In genomic region chr18:59549797-59550516, GRCh38 we compare ENCODE assay signal across 21 cellular contexts.
A peak's percentile ranks its signal among the peaks of the same experiment; 100 is the strongest.
DNase-seq lines count a peak whose midpoint lies in the region; ATAC-seq and TF ChIP-seq lines count a peak whose summit lies in the region.
"Had no signal": no experiment of that assay in that cellular context is flagged by ENCODE, and none has a peak within 500 bp of the region (broad histone marks: within the 10 kb centered on the region; RNA-seq: fewer than 3 reads in every experiment).

No MANE protein-coding gene starts in this region.

- H3K27ac ChIP-seq in right atrium auricular region (peak overlapping the region in 1 of 2 donors; percentile 29), left ventricle myocardium inferior (replicated peaks) (peak overlapping the region; percentile 76)
- H3K27ac ChIP-seq: coronary artery had no signal

- no peak overlapping the region for H3K9ac ChIP-seq in adipocyte (ENCODE audit: low read length)

- no peak for TF ChIP-seq POLR2A in erythroblast (IDR thresholded peaks at IDR 0.05; ENCODE audit: low read length)

- ATAC-seq in Right ventricle myocardium inferior (peak; percentile 36), sciatic nerve (no peak)
- no peak for ATAC-seq in stimulated activated naive CD8-positive, alpha-beta T cell treated with anti-CD3 and anti-CD28 coated beads, Interleukin-15, Interleukin-2, amounts not matched to agents 100 U/mL and 50 U/mL, for 24 hours
- ATAC-seq: naive thymus-derived CD8-positive, alpha-beta T cell had no signal

- peaks cover 0 to 28% of the 10 kb centered on the region in 2 donors for H3K4me1 ChIP-seq in right atrium auricular region
- H3K4me1 ChIP-seq in adipocyte (ENCODE audit: control insufficient read depth, insufficient read depth, low read length) = peaks cover 36% of the 10 kb centered on the region
- peaks cover 44% of the 10 kb centered on the region for H3K4me1 ChIP-seq in left ventricle myocardium inferior

- no peaks in the 10 kb centered on the region for H3K27me3 ChIP-seq in right atrium auricular region
- H3K27me3 ChIP-seq in adipocyte (replicated peaks; ENCODE audit: control insufficient read depth, insufficient read depth, low read length) = no peaks in the 10 kb centered on the region
- H3K27me3 ChIP-seq in left ventricle myocardium inferior (ENCODE audit: low read depth) = no peaks in the 10 kb centered on the region

- DNase-seq in Right ventricle myocardium inferior (ENCODE audit: missing footprints) (no peak), right atrium auricular region (ENCODE audit: low spot score) (no peak), adipocyte (ENCODE audit: low read depth) (peak; percentile 16), left ventricle myocardium inferior (peak; percentile 46), sciatic nerve (ENCODE audit: low spot score) (no peak), erythroblast (lab: John Stamatoyannopoulos, UW) (no peak)
- DNase-seq in activated effector memory CD4-positive, alpha-beta T cell treated with anti-CD3 and anti-CD28 coated beads, Interleukin-2, amount 50 U/mL, for 16 hours = no peak
- no peak for DNase-seq in stimulated activated naive CD8-positive, alpha-beta T cell treated with anti-CD3 and anti-CD28 coated beads, Interleukin-15, Interleukin-2, amounts not matched to agents 100 U/mL and 50 U/mL, for 24 hours
- DNase-seq: ACHN; activated CD4-positive, alpha-beta T cell treated with anti-CD3 and anti-CD28 coated beads, Interleukin-2, amount 10 ng/mL, durations not matched to agents 7 days and 5 days; activated CD8-positive, alpha-beta memory T cell treated with anti-CD3 and anti-CD28 coated beads, Interleukin-2, amount 50 U/mL, for 48 hours; activated naive CD4-positive, alpha-beta T cell; aorta; CD4-positive, alpha-beta T cell; naive thymus-derived CD8-positive, alpha-beta T cell; NCI-H1930; NCI-H774; stimulated activated CD4-positive, alpha-beta T cell treated with anti-CD3 and anti-CD28 coated beads, Interleukin-12 subunit alpha, Interleukin-12 subunit beta, amount 100 ng/mL, for 4 hours; stimulated activated naive CD4-positive, alpha-beta T cell treated with Interleukin-2 at 50 U/mL for 16 hours had no signal

- H3K4me3 ChIP-seq in right atrium auricular region = no peak overlapping the region
- H3K4me3 ChIP-seq in adipocyte (ENCODE audit: low read length) = no peak overlapping the region
- H3K4me3 ChIP-seq in left ventricle myocardium inferior = no peak overlapping the region
- H3K4me3 ChIP-seq: coronary artery, lung had no signal

- intact Hi-C loops in Right ventricle myocardium inferior (cut with DNase I) = loop anchor here (5.0 kb wide), 1 partner anchor 93 kb away; no protein-coding TSS in a partner anchor
- intact Hi-C loops in left ventricle myocardium inferior (cut with micrococcal nuclease) = no loop called here
- intact Hi-C loops in sciatic nerve (cut with DNase I) = no loop called here

- no peaks in the 10 kb centered on the region for H3K36me3 ChIP-seq in right atrium auricular region
- H3K36me3 ChIP-seq in adipocyte (ENCODE audit: control insufficient read depth, insufficient read depth, low read length, severe bottlenecking) = no peaks in the 10 kb centered on the region
- no peaks in the 10 kb centered on the region for H3K36me3 ChIP-seq in left ventricle myocardium inferior

- H3K9me3 ChIP-seq in right atrium auricular region (no peaks in the 10 kb centered on the region), adipocyte (ENCODE audit: control insufficient read depth, low read length) (no peaks in the 10 kb centered on the region), left ventricle myocardium inferior (replicated peaks) (no peaks in the 10 kb centered on the region)

- TF ChIP-seq CTCF in right atrium auricular region (IDR thresholded peaks at IDR 0.05) = no peak
- TF ChIP-seq CTCF in left ventricle myocardium inferior (IDR thresholded peaks at IDR 0.05; ENCODE audit: borderline replicate concordance) = no peak

Comparison
In these comparisons a context has a peak if more than half of its experiments do, and no peak if none do; other contexts are left out.
1. DNase-seq: peak in adipocyte (single experiment) and left ventricle myocardium inferior (single experiment); none in Right ventricle myocardium inferior (single experiment), right atrium auricular region (single experiment), sciatic nerve (single experiment), activated effector memory CD4-positive, alpha-beta T cell treated with anti-CD3 and anti-CD28 coated beads, Interleukin-2, amount 50 U/mL, for 16 hours (single experiment), erythroblast (0 of 2) and stimulated activated naive CD8-positive, alpha-beta T cell treated with anti-CD3 and anti-CD28 coated beads, Interleukin-15, Interleukin-2, amounts not matched to agents 100 U/mL and 50 U/mL, for 24 hours (single experiment).